Comparison of ENCODE assay signal across 16 cellular contexts in the genomic region with DNA sequence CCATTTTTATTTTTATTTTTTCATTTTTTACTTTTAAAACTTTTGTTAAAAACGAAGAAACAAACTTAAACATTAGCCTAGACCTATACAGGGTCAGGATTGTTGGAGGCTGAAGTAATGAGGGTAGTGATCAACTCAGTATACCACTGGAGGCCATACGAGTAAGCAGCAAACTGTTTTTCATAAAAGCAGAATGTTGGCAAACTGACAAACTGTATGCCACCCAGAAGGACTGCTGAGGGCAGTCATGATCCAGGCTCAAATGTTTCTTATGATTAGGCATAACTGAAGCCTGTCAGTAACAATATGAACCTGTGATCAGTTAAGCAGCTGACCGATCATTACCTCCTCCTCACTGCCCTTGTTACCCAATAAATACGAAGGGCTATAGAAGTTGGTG. TPM values are rescaled to one million over a fixed set of nuclear protein-coding genes. Genes with fewer than 3 reads are reported as not detected.
A peak's percentile ranks its signal among the peaks of the same experiment; 100 is the strongest.
DNase-seq lines count a peak whose midpoint lies in the region; ATAC-seq and TF ChIP-seq lines count a peak whose summit lies in the region.
"Had no signal": no experiment of that assay in that cellular context is flagged by ENCODE, and none has a peak within 500 bp of the region (broad histone marks: within the 10 kb centered on the region; RNA-seq: fewer than 3 reads in every experiment).

No MANE protein-coding gene starts in this region.

- ATAC-seq in RWPE2 (ENCODE audit: low read depth) (peak; percentile 19; the same call in 1 of the 3 replicates), HG02973 (IDR thresholded peaks at IDR 0.05; ENCODE audit: unreplicated experiment) (no peak)
- ATAC-seq: GM23338, T-helper 17 cell had no signal

- no peak overlapping the region for H3K4me3 ChIP-seq in RWPE2 (ENCODE audit: severe bottlenecking)
- H3K4me3 ChIP-seq in WERI-Rb-1 (ENCODE audit: low read depth, low read length): no peak overlapping the region
- H3K4me3 ChIP-seq: GM23338 had no signal

- peak; percentile 10 for DNase-seq in COR-L47 (lab: John Stamatoyannopoulos, UW)
- DNase-seq in H4 (ENCODE audit: low spot score): peak; percentile 13
- DNase-seq in RWPE2 (ENCODE audit: low spot score): no peak
- DNase-seq in kidney tubule cell (ENCODE audit: low spot score): peak; percentile 22
- DNase-seq in SHP77 (lab: John Stamatoyannopoulos, UW): no peak
- DNase-seq in WERI-Rb-1: no peak
- DNase-seq: C1 segment of cervical spinal cord, GDM1, NCI-H1417 treated with DMSO at 0.1 percent for 48 hours, NCI-H2029 treated with DMSO at 0.1 percent for 48 hours, NCI-H524, T-helper 17 cell had no signal

- H3K27me3 ChIP-seq in RWPE2 (ENCODE audit: insufficient read depth, poor library complexity, severe bottlenecking) (no peaks in the 10 kb centered on the region), WERI-Rb-1 (ENCODE audit: insufficient read depth, low read depth, severe bottlenecking) (no peaks in the 10 kb centered on the region)

- H3K36me3 ChIP-seq in RWPE2 (ENCODE audit: low read depth) (no peaks in the 10 kb centered on the region), WERI-Rb-1 (no peaks in the 10 kb centered on the region)

- no peaks in the 10 kb centered on the region for H3K9me3 ChIP-seq in RWPE2 (ENCODE audit: severe bottlenecking)
- no peaks in the 10 kb centered on the region for H3K9me3 ChIP-seq in WERI-Rb-1 (ENCODE audit: severe bottlenecking)

- TF ChIP-seq CTCF in RWPE2 (IDR thresholded peaks at IDR 0.05; ENCODE audit: poor library complexity, severe bottlenecking): no peak
- TF ChIP-seq CTCF in WERI-Rb-1 (IDR thresholded peaks at IDR 0.05; ENCODE audit: low read depth, low read length): no peak

- H3K27ac ChIP-seq in RWPE2 (ENCODE audit: poor library complexity, severe bottlenecking) (no peak overlapping the region), WERI-Rb-1 (no peak overlapping the region)
- H3K27ac ChIP-seq: HL-60, KMS-11 had no signal

- no peaks in the 10 kb centered on the region for H3K4me1 ChIP-seq in RWPE2 (ENCODE audit: insufficient read depth, poor library complexity, severe bottlenecking)

RNA-seq across cellular contexts. Expression of a gene that starts 10.2 kb away (rescaled TPM):
- total RNA-seq in H4 (2014; rRNA removed; shearing (Covaris generic)): 42.0 and 46.9 TPM in 2 replicates

Comparison
In these comparisons a context has a peak if more than half of its experiments do, and no peak if none do; other contexts are left out.
1. DNase-seq: peak in COR-L47 (single experiment), H4 (single experiment) and kidney tubule cell (single experiment); none in RWPE2 (single experiment), SHP77 (0 of 2) and WERI-Rb-1 (single experiment).